7 cellular contexts compared by ENCODE assay signal in genomic region chr4:110683600-110683999, GRCh38.
"Had no signal": no experiment of that assay in that cellular context is flagged by ENCODE, and none has a peak within 500 bp of the region (broad histone marks: within the 10 kb centered on the region; RNA-seq: fewer than 3 reads in every experiment).

No MANE protein-coding gene starts in this region.

- H3K9me3 ChIP-seq: HAP-1 had no signal

- H3K9me3 Mint-ChIP-seq: HFFc6 had no signal

- DNase-seq: GM23248, H7, HFFc6, IMR-90 had no signal

- H3K27ac Mint-ChIP-seq: HFFc6 had no signal

- H3K27ac ChIP-seq: GM23248 had no signal

- H3K36me3 ChIP-seq: HAP-1 had no signal

- ATAC-seq: HCT116, K562 had no signal

- H3K4me1 ChIP-seq: HAP-1 had no signal

- H3K9ac ChIP-seq: GM23248 had no signal

- H2AFZ ChIP-seq: GM23248 had no signal

- H3K4me3 ChIP-seq: GM23248, HAP-1, K562 had no signal

- H3K4me3 Mint-ChIP-seq: HFFc6 had no signal
